Comparison of ENCODE assay signal across 17 cellular contexts in genomic region chr19:33948651-33949335, GRCh38.
DNase-seq lines count a peak whose midpoint lies in the region; ATAC-seq, FAIRE-seq and TF ChIP-seq lines count a peak whose summit lies in the region.
"Had no signal": no experiment of that assay in that cellular context is flagged by ENCODE, and none has a peak within 500 bp of the region (broad histone marks: within the 10 kb centered on the region; RNA-seq: fewer than 3 reads in every experiment).

No MANE protein-coding gene starts in this region.

- H3K14ac ChIP-seq in neuronal stem cell (ENCODE audit: low read length), result peak overlapping the region; percentile 39

- no peak for FAIRE-seq in GM12892 (lab: Jason Lieb, UNC)
- FAIRE-seq: H54 had no signal

- H4K91ac ChIP-seq in neuronal stem cell (ENCODE audit: low read depth, low read length, poor library complexity), result no peak overlapping the region

- no peak for TF ChIP-seq CTCF in natural killer cell (IDR thresholded peaks at IDR 0.05)
- TF ChIP-seq CTCF in esophagus muscularis mucosa (IDR thresholded peaks at IDR 0.05), result no peak
- TF ChIP-seq CTCF in spleen (IDR thresholded peaks at IDR 0.05 in 8 of 11, conservative IDR thresholded peaks at IDR 0.05 in 3 of 11), result no peak

- no peak overlapping the region for H3K23ac ChIP-seq in neuronal stem cell (ENCODE audit: low read depth, low read length, poor library complexity)

- H3K4ac ChIP-seq in neuronal stem cell (ENCODE audit: low read length), result no peak overlapping the region

- no peak for TF ChIP-seq POLR2A in esophagus muscularis mucosa (IDR thresholded peaks at IDR 0.05; ENCODE audit: low read depth)
- no peak for TF ChIP-seq POLR2A in spleen (IDR thresholded peaks at IDR 0.05)
- TF ChIP-seq POLR2A in GM12892 (IDR thresholded peaks at IDR 0.05; ENCODE audit: low read depth, low read length), result no peak

- H3K4me2 ChIP-seq in neuronal stem cell (ENCODE audit: insufficient read depth, low read length, poor library complexity, severe bottlenecking), result no peak overlapping the region
- H3K4me2 ChIP-seq: BLaER1 had no signal

- H2BK120ac ChIP-seq in neuronal stem cell (ENCODE audit: low read depth, low read length), result no peak overlapping the region

- H3K36me3 ChIP-seq in esophagus muscularis mucosa, result no peaks in the 10 kb centered on the region
- H3K36me3 ChIP-seq in neuronal stem cell (replicated peaks in 1 of 2; ENCODE audit: control insufficient read depth in 2 of 2, insufficient read depth in 2 of 2, low read length in 2 of 2), result no peaks in the 10 kb centered on the region
- H3K36me3 ChIP-seq in spleen, result no peaks in the 10 kb centered on the region
- H3K36me3 ChIP-seq: BLaER1 had no signal

- 72% methylated on average over 7 of the region's 8 CpGs for WGBS in esophagus muscularis mucosa
- no CpG with 5 or more reads among the region's 8 CpGs for WGBS in neuronal stem cell (ENCODE audit: extremely low coverage in 2 of 2, insufficient read length in 2 of 2, insufficient replicate concordance in 1 of 2), 2 donors
- WGBS in spleen, 5 donors, result 65 to 82% (median 75%) methylated on average over 8 of the region's 8 CpGs

- no peaks in the 10 kb centered on the region for H3K36me3 Mint-ChIP-seq in natural killer cell treated with Interleukin-12 subunit alpha and Interleukin-12 subunit beta and Interleukin-15 and Interleukin-18, amount 100 ng/mL, for 72 hours
- H3K36me3 Mint-ChIP-seq in natural killer cell, result no peaks in the 10 kb centered on the region
- H3K36me3 Mint-ChIP-seq: CD8-positive, alpha-beta memory T cell had no signal

- H3K27ac ChIP-seq in esophagus muscularis mucosa (replicated peaks in 1 of 4) (no peak overlapping the region), neuronal stem cell (replicated peaks; ENCODE audit: low read length) (no peak overlapping the region), spleen (no peak overlapping the region), caudate nucleus (ENCODE audit: low read depth, low read length) (no peak overlapping the region)
- H3K27ac ChIP-seq: BLaER1 had no signal

- no peak overlapping the region for H2BK15ac ChIP-seq in neuronal stem cell (ENCODE audit: low read length)

- no peak overlapping the region for H2BK5ac ChIP-seq in neuronal stem cell (ENCODE audit: low read length)

- H3K9ac ChIP-seq in neuronal stem cell (ENCODE audit: low read depth, low read length, poor library complexity), result no peak overlapping the region
- H3K9ac ChIP-seq: BLaER1 had no signal

- no peaks in the 10 kb centered on the region for H3K79me1 ChIP-seq in neuronal stem cell (ENCODE audit: low read depth, low read length)

- no peak overlapping the region for H4K8ac ChIP-seq in neuronal stem cell (ENCODE audit: low read depth, low read length)

- peaks cover 8 to 11% of the 10 kb centered on the region in 2 donors for H3K27me3 Mint-ChIP-seq in natural killer cell treated with Interleukin-12 subunit alpha and Interleukin-12 subunit beta and Interleukin-15 and Interleukin-18, amount 100 ng/mL, for 72 hours
- peaks cover 0 to 6% of the 10 kb centered on the region in 2 donors for H3K27me3 Mint-ChIP-seq in natural killer cell (ENCODE audit: low read depth in 2 of 2)

- ATAC-seq in natural killer cell treated with Interleukin-12 subunit alpha and Interleukin-12 subunit beta and Interleukin-15 and Interleukin-18, amount 100 ng/mL, for 72 hours, result peak; percentile 18 to 48
- ATAC-seq in natural killer cell, result no peak
- ATAC-seq: HCT116 had no signal

- H3K4me3 ChIP-seq in esophagus muscularis mucosa (no peak overlapping the region), neuronal stem cell (ENCODE audit: low read length in 2 of 2) (no peak overlapping the region), spleen (no peak overlapping the region)
- H3K4me3 ChIP-seq: BLaER1 had no signal

- no peaks in the 10 kb centered on the region for H3K4me1 ChIP-seq in esophagus muscularis mucosa
- no peaks in the 10 kb centered on the region for H3K4me1 ChIP-seq in neuronal stem cell (ENCODE audit: control insufficient read depth in 2 of 2, insufficient read depth in 1 of 2, low read depth in 1 of 2, low read length in 2 of 2)
- H3K4me1 ChIP-seq in spleen, result no peaks in the 10 kb centered on the region
- H3K4me1 ChIP-seq: BLaER1 had no signal

- intact Hi-C loops in natural killer cell (cut with micrococcal nuclease) (no loop called here), esophagus muscularis mucosa (cut with DNase I) (no loop called here), spleen (cut with DNase I; ENCODE audit: low total_unique reads) (no loop called here)

- no peak overlapping the region for H2AFZ ChIP-seq in neuronal stem cell (ENCODE audit: low read length)

- H3K27me3 ChIP-seq in esophagus muscularis mucosa (no peaks in the 10 kb centered on the region), neuronal stem cell (ENCODE audit: control insufficient read depth in 3 of 3, insufficient read depth in 3 of 3, low read depth in 1 of 3, low read length in 3 of 3) (peaks cover 0 to 3% (median 0%) of the 10 kb centered on the region in 3 experiments), spleen (replicated peaks in 1 of 7) (no peaks in the 10 kb centered on the region)
- H3K27me3 ChIP-seq: BLaER1 had no signal

- no peak for DNase-seq in natural killer cell treated with Interleukin-12 subunit alpha and Interleukin-12 subunit beta and Interleukin-15 and Interleukin-18, amount 100 ng/mL, for 72 hours (ENCODE audit: low spot score)
- no peak for DNase-seq in natural killer cell
- DNase-seq in esophagus muscularis mucosa (ENCODE audit: extremely low spot score), result peak; percentile 78
- DNase-seq in neuronal stem cell (ENCODE audit: low spot score), result no peak
- no peak for DNase-seq in spleen
- no peak for DNase-seq in GM12892 (ENCODE audit: insufficient read length)
- no peak for DNase-seq in caudate nucleus (lab: John Stamatoyannopoulos, UW)
- no peak for DNase-seq in SKM-1 treated with dmso at 0.1 percent for 144 hours (lab: John Stamatoyannopoulos, UW; ENCODE audit: unreplicated experiment)
- DNase-seq: 8988T; AML-193; Caco-2; CD8-positive, alpha-beta memory T cell; DND-41; GDM1 had no signal

- no peak overlapping the region for H2AK5ac ChIP-seq in neuronal stem cell (ENCODE audit: low read depth, low read length)

- H3K4me1 Mint-ChIP-seq in natural killer cell treated with Interleukin-12 subunit alpha and Interleukin-12 subunit beta and Interleukin-15 and Interleukin-18, amount 100 ng/mL, for 72 hours (ENCODE audit: low read depth in 2 of 2), result no peaks in the 10 kb centered on the region
- no peaks in the 10 kb centered on the region for H3K4me1 Mint-ChIP-seq in natural killer cell
- H3K4me1 Mint-ChIP-seq: CD8-positive, alpha-beta memory T cell had no signal

- H3K9me3 Mint-ChIP-seq in natural killer cell treated with Interleukin-12 subunit alpha and Interleukin-12 subunit beta and Interleukin-15 and Interleukin-18, amount 100 ng/mL, for 72 hours, result no peaks in the 10 kb centered on the region
- no peaks in the 10 kb centered on the region for H3K9me3 Mint-ChIP-seq in natural killer cell
- H3K9me3 Mint-ChIP-seq: CD8-positive, alpha-beta memory T cell had no signal

- no peaks in the 10 kb centered on the region for H3K9me3 ChIP-seq in esophagus muscularis mucosa
- H3K9me3 ChIP-seq in neuronal stem cell (replicated peaks in 1 of 2; ENCODE audit: control insufficient read depth in 2 of 2, insufficient read depth in 1 of 2, low read depth in 1 of 2, low read length in 2 of 2), result no peaks in the 10 kb centered on the region
- no peaks in the 10 kb centered on the region for H3K9me3 ChIP-seq in spleen
- H3K9me3 ChIP-seq: BLaER1 had no signal

- H3K4me3 Mint-ChIP-seq in natural killer cell treated with Interleukin-12 subunit alpha and Interleukin-12 subunit beta and Interleukin-15 and Interleukin-18, amount 100 ng/mL, for 72 hours, result no peak overlapping the region
- no peak overlapping the region for H3K4me3 Mint-ChIP-seq in natural killer cell
- H3K4me3 Mint-ChIP-seq: CD8-positive, alpha-beta memory T cell had no signal

- TF ChIP-seq EP300 in esophagus muscularis mucosa (IDR thresholded peaks at IDR 0.05), result no peak

- peak overlapping the region; percentile 39 for H3K18ac ChIP-seq in neuronal stem cell (ENCODE audit: low read length)

- H2BK12ac ChIP-seq in neuronal stem cell (ENCODE audit: low read length), result no peak overlapping the region

- no peak overlapping the region for H3K27ac Mint-ChIP-seq in natural killer cell treated with Interleukin-12 subunit alpha and Interleukin-12 subunit beta and Interleukin-15 and Interleukin-18, amount 100 ng/mL, for 72 hours
- H3K27ac Mint-ChIP-seq in natural killer cell, result no peak overlapping the region
- H3K27ac Mint-ChIP-seq: CD8-positive, alpha-beta memory T cell had no signal

Comparison
In these comparisons a context has a peak if more than half of its experiments do, and no peak if none do; other contexts are left out.
1. ATAC-seq: peak in natural killer cell treated with Interleukin-12 subunit alpha and Interleukin-12 subunit beta and Interleukin-15 and Interleukin-18, amount 100 ng/mL, for 72 hours (2 of 2); none in natural killer cell (0 of 3).